In genomic region chr1:87957331-87957730, GRCh38 we compare ENCODE assay signal across 26 cellular contexts.
DNase-seq lines count a peak whose midpoint lies in the region; ATAC-seq, FAIRE-seq and TF ChIP-seq lines count a peak whose summit lies in the region.
"Had no signal": no experiment of that assay in that cellular context is flagged by ENCODE, and none has a peak within 500 bp of the region (broad histone marks: within the 10 kb centered on the region; RNA-seq: fewer than 3 reads in every experiment).

No MANE protein-coding gene starts in this region.

- H3K79me2 ChIP-seq in SK-N-SH (ENCODE audit: insufficient read depth) (no peaks in the 10 kb centered on the region), trophoblast cell (ENCODE audit: control insufficient read depth, insufficient read depth, low read length, poor library complexity) (no peaks in the 10 kb centered on the region)

- no peak for TF ChIP-seq EP300 in SK-N-SH (IDR thresholded peaks at IDR 0.05; ENCODE audit: borderline replicate concordance in 1 of 2, low read depth in 1 of 2, low read length in 1 of 2)

- H3K27ac ChIP-seq in SK-N-SH (ENCODE audit: low read depth in 2 of 2, low read length in 1 of 2) (peak overlapping the region; percentile 64 to 80; a peak in 2 of 4 replicates), trophoblast cell (ENCODE audit: low read depth, low read length) (no peak overlapping the region)
- H3K27ac ChIP-seq: 22Rv1, C4-2B had no signal

- no peaks in the 10 kb centered on the region for H3K9me3 ChIP-seq in SK-N-SH
- H3K9me3 ChIP-seq in trophoblast cell (ENCODE audit: insufficient read depth, low read depth, low read length) = no peaks in the 10 kb centered on the region

- FAIRE-seq in bronchial epithelial cell (lab: Jason Lieb, UNC) (no peak), urothelium cell line (lab: Jason Lieb, UNC) (no peak)
- FAIRE-seq: GM12892, GM19239, HepG2, K562 had no signal

- no peak overlapping the region for H2BK5ac ChIP-seq in trophoblast cell (ENCODE audit: low read depth, low read length, poor library complexity)

- 84% methylated on average over 3 of the region's 3 CpGs for WGBS in SK-N-SH (ENCODE audit: low lambda C conversion rate)
- no CpG with 5 or more reads among the region's 3 CpGs for WGBS in trophoblast cell (ENCODE audit: extremely low coverage, insufficient coverage, insufficient read length)

- no peak overlapping the region for H3K14ac ChIP-seq in trophoblast cell (ENCODE audit: low read length)

- CTCF ChIA-PET in SK-N-SH (lab: Yijun Ruan, JAX) = interaction anchor here (0.8 kb wide), 1 partner anchor 664 kb away, joined by 3 read pairs; no protein-coding TSS in a partner anchor

- no peak overlapping the region for H3K4ac ChIP-seq in trophoblast cell (ENCODE audit: low read depth, low read length)

- peaks cover 5% of the 10 kb centered on the region for H3K79me1 ChIP-seq in trophoblast cell (ENCODE audit: low read length)

- POLR2A ChIA-PET in SK-N-SH (lab: Yijun Ruan, JAX) = no interaction called here

- H3K18ac ChIP-seq in trophoblast cell (ENCODE audit: low read length) = no peak overlapping the region

- no peaks in the 10 kb centered on the region for H4K20me1 ChIP-seq in SK-N-SH (ENCODE audit: insufficient read depth)

- no peak overlapping the region for H3K23ac ChIP-seq in trophoblast cell (ENCODE audit: low read length)

- DNase-seq in SK-N-SH (no peak), bronchial epithelial cell (ENCODE audit: low read depth) (peak; percentile 71), trophoblast cell (no peak), GF-D8 (lab: John Stamatoyannopoulos, UW) (no peak), inferior parietal cortex (ENCODE audit: extremely low spot score) (no peak), urothelium cell line (ENCODE audit: low spot score) (no peak)
- DNase-seq in stimulated activated CD4-positive, alpha-beta T cell treated with anti-CD3 and anti-CD28 coated beads, Interleukin-2, amount 100 ng/mL, for 48 hours = no peak
- DNase-seq: CD8-positive, alpha-beta T cell; DMS 273 treated with DMSO at 0.1 percent for 48 hours; DMS79; H9; Kasumi-1; NCI-H1092 treated with DMSO at 0.1 percent for 48 hours; NCI-H1436; NCI-H187 treated with DMSO at 0.1 percent for 48 hours; NCI-H2107; NCI-H524 treated with DMSO at 0.1 percent for 48 hours; NCI-H774 had no signal

- no peak overlapping the region for H2AFZ ChIP-seq in SK-N-SH (ENCODE audit: low read depth)
- no peak overlapping the region for H2AFZ ChIP-seq in trophoblast cell (ENCODE audit: insufficient read depth, low read length, poor library complexity)
- H2AFZ ChIP-seq: GM23338 had no signal

- H3K9ac ChIP-seq in SK-N-SH (no peak overlapping the region), trophoblast cell (ENCODE audit: low read length) (no peak overlapping the region)

- H3K36me3 ChIP-seq in SK-N-SH (replicated peaks in 1 of 2; ENCODE audit: control insufficient read depth in 1 of 2, insufficient read depth in 2 of 2, low read length in 1 of 2) (no peaks in the 10 kb centered on the region), bronchial epithelial cell (ENCODE audit: control insufficient read depth, insufficient read depth, low read length) (no peaks in the 10 kb centered on the region), trophoblast cell (ENCODE audit: control insufficient read depth in 1 of 2, insufficient read depth in 2 of 2, low read length in 2 of 2) (no peaks in the 10 kb centered on the region)

- H4K91ac ChIP-seq in trophoblast cell (ENCODE audit: low read depth, low read length) = no peak overlapping the region

- H4K8ac ChIP-seq in trophoblast cell (ENCODE audit: low read depth, low read length) = no peak overlapping the region

- no peak overlapping the region for H4K12ac ChIP-seq in trophoblast cell (ENCODE audit: low read depth, low read length)

- no peaks in the 10 kb centered on the region for H3K9me2 ChIP-seq in SK-N-SH

- TF ChIP-seq RAD21 in SK-N-SH (IDR thresholded peaks at IDR 0.05; ENCODE audit: low read length) = no peak

- peaks cover 15% of the 10 kb centered on the region for H3F3A ChIP-seq in SK-N-SH (replicated peaks; ENCODE audit: insufficient read depth)

- peaks cover 0 to 22% of the 10 kb centered on the region in 2 experiments; a peak in 2 of 4 replicates for H3K4me1 ChIP-seq in SK-N-SH (ENCODE audit: control insufficient read depth in 1 of 2, insufficient read depth in 2 of 2, low read depth in 1 of 2, low read length in 1 of 2)
- peaks cover 0 to 2% of the 10 kb centered on the region in 2 experiments for H3K4me1 ChIP-seq in trophoblast cell (ENCODE audit: control insufficient read depth in 1 of 2, insufficient read depth in 2 of 2, low read length in 2 of 2)

- H3K4me2 ChIP-seq in SK-N-SH = no peak overlapping the region
- H3K4me2 ChIP-seq in trophoblast cell (ENCODE audit: low read length) = no peak overlapping the region
- H3K4me2 ChIP-seq: GM23338 had no signal

- TF ChIP-seq CTCF in SK-N-SH (IDR thresholded peaks at IDR 0.05) (no peak), bronchial epithelial cell (IDR thresholded peaks at IDR 0.05; ENCODE audit: insufficient read depth, low read length, severe bottlenecking) (no peak)

- H2BK120ac ChIP-seq in trophoblast cell (ENCODE audit: insufficient read depth, low read length, poor library complexity) = peak overlapping the region; percentile 17

- no peak overlapping the region for H2BK12ac ChIP-seq in trophoblast cell (ENCODE audit: low read length)

- no peak overlapping the region for H2AK5ac ChIP-seq in trophoblast cell (ENCODE audit: low read length)

- H3K4me3 ChIP-seq in SK-N-SH (ENCODE audit: low read depth in 2 of 2, low read length in 1 of 2) = no peak overlapping the region
- no peak overlapping the region for H3K4me3 ChIP-seq in bronchial epithelial cell (ENCODE audit: low read depth, low read length)
- no peak overlapping the region for H3K4me3 ChIP-seq in trophoblast cell (ENCODE audit: low read depth, low read length)
- H3K4me3 ChIP-seq: GM23338, K562 had no signal

- no peaks in the 10 kb centered on the region for H3K27me3 ChIP-seq in SK-N-SH (ENCODE audit: insufficient read depth)
- H3K27me3 ChIP-seq in bronchial epithelial cell (ENCODE audit: control insufficient read depth, insufficient read depth, low read length) = no peaks in the 10 kb centered on the region
- H3K27me3 ChIP-seq in trophoblast cell (ENCODE audit: insufficient read depth, low read length) = no peaks in the 10 kb centered on the region

- no peak for ATAC-seq in SK-N-SH treated with all-trans-retinoic acid at 6 μM for 48 hours
- ATAC-seq: CD8-positive, alpha-beta T cell; GM23338; HepG2; K562 had no signal

TF ChIP-seq in SK-N-SH, 30 proteins besides CTCF, POLR2A, EP300 and RAD21:
- TF ChIP-seq JUND (IDR thresholded peaks at IDR 0.05) = no peak
- no peak for TF ChIP-seq GATA2 (CRISPR knock-in tag; IDR thresholded peaks at IDR 0.05)
- TF ChIP-seq REST (IDR thresholded peaks at IDR 0.05; ENCODE audit: low read depth, low read length) = no peak

TF ChIP-seq in SK-N-SH treated with all-trans-retinoic acid at 6 μM for 48 hours, 23 proteins besides CTCF, POLR2A, EP300 and RAD21:
- TF ChIP-seq, protein P1, sequence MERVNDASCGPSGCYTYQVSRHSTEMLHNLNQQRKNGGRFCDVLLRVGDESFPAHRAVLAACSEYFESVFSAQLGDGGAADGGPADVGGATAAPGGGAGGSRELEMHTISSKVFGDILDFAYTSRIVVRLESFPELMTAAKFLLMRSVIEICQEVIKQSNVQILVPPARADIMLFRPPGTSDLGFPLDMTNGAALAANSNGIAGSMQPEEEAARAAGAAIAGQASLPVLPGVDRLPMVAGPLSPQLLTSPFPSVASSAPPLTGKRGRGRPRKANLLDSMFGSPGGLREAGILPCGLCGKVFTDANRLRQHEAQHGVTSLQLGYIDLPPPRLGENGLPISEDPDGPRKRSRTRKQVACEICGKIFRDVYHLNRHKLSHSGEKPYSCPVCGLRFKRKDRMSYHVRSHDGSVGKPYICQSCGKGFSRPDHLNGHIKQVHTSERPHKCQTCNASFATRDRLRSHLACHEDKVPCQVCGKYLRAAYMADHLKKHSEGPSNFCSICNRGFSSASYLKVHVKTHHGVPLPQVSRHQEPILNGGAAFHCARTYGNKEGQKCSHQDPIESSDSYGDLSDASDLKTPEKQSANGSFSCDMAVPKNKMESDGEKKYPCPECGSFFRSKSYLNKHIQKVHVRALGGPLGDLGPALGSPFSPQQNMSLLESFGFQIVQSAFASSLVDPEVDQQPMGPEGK (CRISPR knock-in tag; IDR thresholded peaks at IDR 0.05; ENCODE audit: borderline replicate concordance) = no peak
- TF ChIP-seq, protein P2, sequence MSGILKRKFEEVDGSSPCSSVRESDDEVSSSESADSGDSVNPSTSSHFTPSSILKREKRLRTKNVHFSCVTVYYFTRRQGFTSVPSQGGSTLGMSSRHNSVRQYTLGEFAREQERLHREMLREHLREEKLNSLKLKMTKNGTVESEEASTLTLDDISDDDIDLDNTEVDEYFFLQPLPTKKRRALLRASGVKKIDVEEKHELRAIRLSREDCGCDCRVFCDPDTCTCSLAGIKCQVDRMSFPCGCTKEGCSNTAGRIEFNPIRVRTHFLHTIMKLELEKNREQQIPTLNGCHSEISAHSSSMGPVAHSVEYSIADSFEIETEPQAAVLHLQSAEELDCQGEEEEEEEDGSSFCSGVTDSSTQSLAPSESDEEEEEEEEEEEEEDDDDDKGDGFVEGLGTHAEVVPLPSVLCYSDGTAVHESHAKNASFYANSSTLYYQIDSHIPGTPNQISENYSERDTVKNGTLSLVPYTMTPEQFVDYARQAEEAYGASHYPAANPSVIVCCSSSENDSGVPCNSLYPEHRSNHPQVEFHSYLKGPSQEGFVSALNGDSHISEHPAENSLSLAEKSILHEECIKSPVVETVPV (CRISPR knock-in tag; IDR thresholded peaks at IDR 0.05) = no peak
- no peak for TF ChIP-seq TOX (CRISPR knock-in tag; IDR thresholded peaks at IDR 0.05; ENCODE audit: borderline replicate concordance)
- no peak for TF ChIP-seq ZNF70 (CRISPR knock-in tag; IDR thresholded peaks at IDR 0.05)
- no peak for TF ChIP-seq ZFP30 (CRISPR knock-in tag; IDR thresholded peaks at IDR 0.05)
